Comparison of ENCODE assay signal across 1 cellular context in genomic region chr7:139117599-139118233, GRCh38.
TF ChIP-seq lines count a peak whose summit lies in the region.

No MANE protein-coding gene starts in this region.

TF ChIP-seq in HCT116, 20 proteins besides CTCF, POLR2A, EP300 and RAD21 (continued from another document):
- no peak for TF ChIP-seq ZBTB33 (IDR thresholded peaks at IDR 0.05; ENCODE audit: extremely low read depth, insufficient replicate concordance, low read length)
- TF ChIP-seq SP1 (IDR thresholded peaks at IDR 0.05; ENCODE audit: low read depth) = no peak
- no peak for TF ChIP-seq MAX (IDR thresholded peaks at IDR 0.05)
